In the genomic region with DNA sequence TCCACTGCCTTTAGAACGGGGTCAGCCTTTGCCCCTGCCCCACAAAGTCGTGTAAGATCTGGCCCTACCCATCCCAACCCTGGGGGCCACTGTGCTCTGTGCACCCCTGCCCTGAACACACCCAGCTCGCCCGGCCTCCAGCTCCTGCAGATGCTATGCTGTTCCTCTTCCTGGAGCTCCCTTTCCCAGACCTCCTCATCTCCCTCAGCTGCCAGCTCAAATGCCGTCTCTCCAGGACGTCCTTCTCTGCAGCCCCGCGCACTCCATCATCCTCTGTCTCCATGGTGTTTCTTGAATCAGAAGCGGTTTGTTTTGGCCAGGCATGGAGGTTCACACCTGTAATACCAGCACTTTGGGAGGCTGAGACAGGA, we compare ENCODE assay signal across 1 cellular context.
TF ChIP-seq lines count a peak whose summit lies in the region.

No MANE protein-coding gene starts in this region.

TF ChIP-seq in HepG2, 621 proteins besides CTCF, POLR2A, EP300 and RAD21 (continued from another document):
- TF ChIP-seq REPIN1 (CRISPR knock-in tag; IDR thresholded peaks at IDR 0.05; ENCODE audit: borderline replicate concordance, low read depth): no peak
- peak; percentile 49 for TF ChIP-seq AGO2 (optimal IDR thresholded peaks at IDR 0.05; ENCODE audit: low read depth, low read length)
- TF ChIP-seq ZC3H13 (CRISPR knock-in tag; IDR thresholded peaks at IDR 0.05): 0 out of 2 replicates have a peak, but pooled peaks have one; percentile 26
- TF ChIP-seq ETV6 (CRISPR knock-in tag; conservative IDR thresholded peaks at IDR 0.05): no peak
- no peak for TF ChIP-seq ZNF644 (CRISPR knock-in tag; IDR thresholded peaks at IDR 0.05; ENCODE audit: low read depth)
- TF ChIP-seq, protein P1, sequence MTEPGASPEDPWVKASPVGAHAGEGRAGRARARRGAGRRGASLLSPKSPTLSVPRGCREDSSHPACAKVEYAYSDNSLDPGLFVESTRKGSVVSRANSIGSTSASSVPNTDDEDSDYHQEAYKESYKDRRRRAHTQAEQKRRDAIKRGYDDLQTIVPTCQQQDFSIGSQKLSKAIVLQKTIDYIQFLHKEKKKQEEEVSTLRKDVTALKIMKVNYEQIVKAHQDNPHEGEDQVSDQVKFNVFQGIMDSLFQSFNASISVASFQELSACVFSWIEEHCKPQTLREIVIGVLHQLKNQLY (CRISPR knock-in tag; IDR thresholded peaks at IDR 0.05): no peak
- TF ChIP-seq RFX5 (IDR thresholded peaks at IDR 0.05; ENCODE audit: low read depth, low read length): no peak
- no peak for TF ChIP-seq ZNF598 (CRISPR knock-in tag; IDR thresholded peaks at IDR 0.05; ENCODE audit: borderline replicate concordance)
- TF ChIP-seq, protein P2, sequence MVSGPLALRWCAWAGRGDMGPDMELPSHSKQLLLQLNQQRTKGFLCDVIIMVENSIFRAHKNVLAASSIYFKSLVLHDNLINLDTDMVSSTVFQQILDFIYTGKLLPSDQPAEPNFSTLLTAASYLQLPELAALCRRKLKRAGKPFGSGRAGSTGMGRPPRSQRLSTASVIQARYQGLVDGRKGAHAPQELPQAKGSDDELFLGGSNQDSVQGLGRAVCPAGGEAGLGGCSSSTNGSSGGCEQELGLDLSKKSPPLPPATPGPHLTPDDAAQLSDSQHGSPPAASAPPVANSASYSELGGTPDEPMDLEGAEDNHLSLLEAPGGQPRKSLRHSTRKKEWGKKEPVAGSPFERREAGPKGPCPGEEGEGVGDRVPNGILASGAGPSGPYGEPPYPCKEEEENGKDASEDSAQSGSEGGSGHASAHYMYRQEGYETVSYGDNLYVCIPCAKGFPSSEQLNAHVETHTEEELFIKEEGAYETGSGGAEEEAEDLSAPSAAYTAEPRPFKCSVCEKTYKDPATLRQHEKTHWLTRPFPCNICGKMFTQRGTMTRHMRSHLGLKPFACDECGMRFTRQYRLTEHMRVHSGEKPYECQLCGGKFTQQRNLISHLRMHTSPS (CRISPR knock-in tag; IDR thresholded peaks at IDR 0.05; ENCODE audit: low read depth): no peak
- TF ChIP-seq, protein P3, sequence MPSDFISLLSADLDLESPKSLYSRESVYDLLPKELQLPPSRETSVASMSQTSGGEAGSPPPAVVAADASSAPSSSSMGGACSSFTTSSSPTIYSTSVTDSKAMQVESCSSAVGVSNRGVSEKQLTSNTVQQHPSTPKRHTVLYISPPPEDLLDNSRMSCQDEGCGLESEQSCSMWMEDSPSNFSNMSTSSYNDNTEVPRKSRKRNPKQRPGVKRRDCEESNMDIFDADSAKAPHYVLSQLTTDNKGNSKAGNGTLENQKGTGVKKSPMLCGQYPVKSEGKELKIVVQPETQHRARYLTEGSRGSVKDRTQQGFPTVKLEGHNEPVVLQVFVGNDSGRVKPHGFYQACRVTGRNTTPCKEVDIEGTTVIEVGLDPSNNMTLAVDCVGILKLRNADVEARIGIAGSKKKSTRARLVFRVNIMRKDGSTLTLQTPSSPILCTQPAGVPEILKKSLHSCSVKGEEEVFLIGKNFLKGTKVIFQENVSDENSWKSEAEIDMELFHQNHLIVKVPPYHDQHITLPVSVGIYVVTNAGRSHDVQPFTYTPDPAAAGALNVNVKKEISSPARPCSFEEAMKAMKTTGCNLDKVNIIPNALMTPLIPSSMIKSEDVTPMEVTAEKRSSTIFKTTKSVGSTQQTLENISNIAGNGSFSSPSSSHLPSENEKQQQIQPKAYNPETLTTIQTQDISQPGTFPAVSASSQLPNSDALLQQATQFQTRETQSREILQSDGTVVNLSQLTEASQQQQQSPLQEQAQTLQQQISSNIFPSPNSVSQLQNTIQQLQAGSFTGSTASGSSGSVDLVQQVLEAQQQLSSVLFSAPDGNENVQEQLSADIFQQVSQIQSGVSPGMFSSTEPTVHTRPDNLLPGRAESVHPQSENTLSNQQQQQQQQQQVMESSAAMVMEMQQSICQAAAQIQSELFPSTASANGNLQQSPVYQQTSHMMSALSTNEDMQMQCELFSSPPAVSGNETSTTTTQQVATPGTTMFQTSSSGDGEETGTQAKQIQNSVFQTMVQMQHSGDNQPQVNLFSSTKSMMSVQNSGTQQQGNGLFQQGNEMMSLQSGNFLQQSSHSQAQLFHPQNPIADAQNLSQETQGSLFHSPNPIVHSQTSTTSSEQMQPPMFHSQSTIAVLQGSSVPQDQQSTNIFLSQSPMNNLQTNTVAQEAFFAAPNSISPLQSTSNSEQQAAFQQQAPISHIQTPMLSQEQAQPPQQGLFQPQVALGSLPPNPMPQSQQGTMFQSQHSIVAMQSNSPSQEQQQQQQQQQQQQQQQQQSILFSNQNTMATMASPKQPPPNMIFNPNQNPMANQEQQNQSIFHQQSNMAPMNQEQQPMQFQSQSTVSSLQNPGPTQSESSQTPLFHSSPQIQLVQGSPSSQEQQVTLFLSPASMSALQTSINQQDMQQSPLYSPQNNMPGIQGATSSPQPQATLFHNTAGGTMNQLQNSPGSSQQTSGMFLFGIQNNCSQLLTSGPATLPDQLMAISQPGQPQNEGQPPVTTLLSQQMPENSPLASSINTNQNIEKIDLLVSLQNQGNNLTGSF (CRISPR knock-in tag; IDR thresholded peaks at IDR 0.05): no peak
